27 cellular contexts compared by ENCODE assay signal in genomic region chr2:102284611-102285010, GRCh38. TPM values are rescaled to one million over a fixed set of nuclear protein-coding genes. Genes with fewer than 3 reads are reported as not detected.
"Had no signal": no experiment of that assay in that cellular context is flagged by ENCODE, and none has a peak within 500 bp of the region (broad histone marks: within the 10 kb centered on the region; RNA-seq: fewer than 3 reads in every experiment).

No MANE protein-coding gene starts in this region.

- H3K27ac ChIP-seq: left lung, neural progenitor cell, parathyroid adenoma, right lobe of liver, suprapubic skin, transverse colon, vagina had no signal

- H3K79me2 ChIP-seq: parathyroid adenoma had no signal

- H2AFZ ChIP-seq: neural progenitor cell, parathyroid adenoma had no signal

- H3K4me2 ChIP-seq: neural progenitor cell had no signal

- H3K9ac ChIP-seq: neural progenitor cell, parathyroid adenoma had no signal

- H3K4me3 ChIP-seq: left lung, mucosa of descending colon, neural progenitor cell, right lobe of liver, suprapubic skin, transverse colon, vagina had no signal

- DNase-seq: cortex of kidney; effector memory CD8-positive, alpha-beta T cell; head of caudate nucleus; left cardiac atrium; left lung; mesenchymal stem cell; mucosa of descending colon; naive B cell; right lobe of liver; small intestine; stimulated activated CD4-positive, alpha-beta T cell treated with anti-CD3 and anti-CD28 coated beads, Interleukin-12 subunit alpha, Interleukin-12 subunit beta, amount 100 ng/mL, for 4 hours; stimulated activated CD4-positive, alpha-beta T cell treated with anti-CD3 and anti-CD28 coated beads, Interleukin-1b, Interleukin-23, amount 100 ng/mL, for 48 hours; stimulated activated CD4-positive, alpha-beta T cell treated with anti-CD3 and anti-CD28 coated beads, Interleukin-4, amount 100 ng/mL, for 1 hour; stimulated activated CD8-positive, alpha-beta memory T cell treated with anti-CD3 and anti-CD28 coated beads, Interleukin-4, amount 100 ng/mL, for 48 hours; stimulated activated naive CD4-positive, alpha-beta T cell; stimulated activated naive CD8-positive, alpha-beta T cell treated with anti-CD3 and anti-CD28 coated beads, Interleukin-15, amount 100 ng/mL, for 72 hours; transverse colon had no signal

- H3K36me3 ChIP-seq: left lung, neural progenitor cell, right lobe of liver, suprapubic skin, transverse colon, vagina had no signal

- H3K9me3 ChIP-seq: left lung, mucosa of descending colon, right lobe of liver, suprapubic skin, transverse colon, vagina had no signal

- H3K4me3 Mint-ChIP-seq: effector memory CD8-positive, alpha-beta T cell; mesothelial cell of epicardium; naive B cell; nephron; neural progenitor cell; stimulated activated naive CD8-positive, alpha-beta T cell treated with anti-CD3 and anti-CD28 coated beads, Interleukin-15, amount 100 ng/mL, for 72 hours had no signal

- H3K27me3 ChIP-seq: left lung, neural progenitor cell, right lobe of liver, suprapubic skin, transverse colon, vagina had no signal

- H3K4me1 ChIP-seq: parathyroid adenoma, right lobe of liver, suprapubic skin, transverse colon, vagina had no signal

- ATAC-seq: effector memory CD8-positive, alpha-beta T cell; left cardiac atrium; left lung; mucosa of descending colon; right lobe of liver; stimulated activated naive CD8-positive, alpha-beta T cell treated with anti-CD3 and anti-CD28 coated beads, Interleukin-15, amount 100 ng/mL, for 72 hours had no signal

- H3K9me3 Mint-ChIP-seq: effector memory CD8-positive, alpha-beta T cell; mesothelial cell of epicardium; naive B cell; nephron; neural progenitor cell had no signal

- H3K36me3 Mint-ChIP-seq: mesothelial cell of epicardium, naive B cell, neural progenitor cell had no signal

- H3K4me1 Mint-ChIP-seq: naive B cell; nephron; neural progenitor cell; stimulated activated naive CD8-positive, alpha-beta T cell treated with anti-CD3 and anti-CD28 coated beads, Interleukin-15, amount 100 ng/mL, for 72 hours had no signal

- FAIRE-seq: endometrium, frontal cortex, keratinocyte, small intestine had no signal

- H3K27me3 Mint-ChIP-seq: naive B cell, progenitor cell of endocrine pancreas had no signal

- H3K27ac Mint-ChIP-seq: effector memory CD8-positive, alpha-beta T cell; mesothelial cell of epicardium; naive B cell; nephron; neural progenitor cell; progenitor cell of endocrine pancreas; stimulated activated naive CD8-positive, alpha-beta T cell treated with anti-CD3 and anti-CD28 coated beads, Interleukin-15, amount 100 ng/mL, for 72 hours had no signal

RNA-seq across cellular contexts. Expression of gene IL1RL1, which starts 26.8 kb away (rescaled TPM):
- total RNA-seq: frontal cortex, progenitor cell of endocrine pancreas had no signal
